In genomic region chr2:237892936-237893595, GRCh38 we compare ENCODE assay signal across 15 cellular contexts.
DNase-seq lines count a peak whose midpoint lies in the region.
"Had no signal": no experiment of that assay in that cellular context is flagged by ENCODE, and none has a peak within 500 bp of the region (broad histone marks: within the 10 kb centered on the region; RNA-seq: fewer than 3 reads in every experiment).

No MANE protein-coding gene starts in this region.

- H3K27ac ChIP-seq in rectal smooth muscle tissue (ENCODE audit: low read depth, low read length) = peak overlapping the region; percentile 59
- H3K27ac ChIP-seq: KMS-11, pancreas, Peyer's patch had no signal

- H3K36me3 ChIP-seq in rectal smooth muscle tissue (ENCODE audit: control insufficient read depth, insufficient read depth, low read length) = no peaks in the 10 kb centered on the region
- H3K36me3 ChIP-seq: heart right ventricle, pancreas, Peyer's patch had no signal

- H3K4me1 Mint-ChIP-seq in dendritic cell treated with granulocyte-macrophage colony-stimulating factor and Interleukin-4, amounts not matched to agents 40 ng/mL and 50 ng/mL, for 4 days (ENCODE audit: low read depth) = peaks cover 82% of the 10 kb centered on the region

- H3K27me3 ChIP-seq in rectal smooth muscle tissue (ENCODE audit: control insufficient read depth, insufficient read depth, low read length) = no peaks in the 10 kb centered on the region
- H3K27me3 ChIP-seq: heart right ventricle, pancreas, Peyer's patch had no signal

- no peak overlapping the region for H3K4me3 Mint-ChIP-seq in dendritic cell treated with granulocyte-macrophage colony-stimulating factor and Interleukin-4, amounts not matched to agents 40 ng/mL and 50 ng/mL, for 4 days
- H3K4me3 Mint-ChIP-seq: CD8-positive, alpha-beta memory T cell; stimulated activated naive CD8-positive, alpha-beta T cell treated with anti-CD3 and anti-CD28 coated beads, Interleukin-15, Interleukin-2, amounts not matched to agents 100 ng/mL and 50 ng/mL, for 24 hours had no signal

- peaks cover 78% of the 10 kb centered on the region for H3K36me3 Mint-ChIP-seq in dendritic cell treated with granulocyte-macrophage colony-stimulating factor and Interleukin-4, amounts not matched to agents 40 ng/mL and 50 ng/mL, for 4 days (ENCODE audit: low read depth)
- H3K36me3 Mint-ChIP-seq: CD8-positive, alpha-beta memory T cell had no signal

- H3K9ac ChIP-seq in rectal smooth muscle tissue (ENCODE audit: low read length) = no peak overlapping the region
- H3K9ac ChIP-seq: KMS-11 had no signal

- DNase-seq in DMS79 treated with DMSO at 0.1 percent for 48 hours (lab: John Stamatoyannopoulos, UW) (peak; percentile 30), NCI-H526 (lab: John Stamatoyannopoulos, UW) (peak; percentile 62 to 82), NCI-H1694 (lab: John Stamatoyannopoulos, UW) (no peak), NCI-H748 (lab: John Stamatoyannopoulos, UW; ENCODE audit: unreplicated experiment) (no peak), activated gamma-delta T cell treated with Interleukin-2 at 50 U/mL for 16 hours (no peak)
- DNase-seq: heart right ventricle; NCI-H510A; stimulated activated CD4-positive, alpha-beta T cell treated with anti-CD3 and anti-CD28 coated beads, Interleukin-12 subunit alpha, Interleukin-12 subunit beta, amount 100 ng/mL, for 4 hours had no signal

- intact Hi-C loops in dendritic cell treated with granulocyte-macrophage colony-stimulating factor and Interleukin-4, amounts not matched to agents 40 ng/mL and 50 ng/mL, for 4 days (cut with micrococcal nuclease) = no loop called here

- H3K27me3 Mint-ChIP-seq in dendritic cell treated with granulocyte-macrophage colony-stimulating factor and Interleukin-4, amounts not matched to agents 40 ng/mL and 50 ng/mL, for 4 days = no peaks in the 10 kb centered on the region
- H3K27me3 Mint-ChIP-seq: CD8-positive, alpha-beta memory T cell; stimulated activated naive CD8-positive, alpha-beta T cell treated with anti-CD3 and anti-CD28 coated beads, Interleukin-15, Interleukin-2, amounts not matched to agents 100 ng/mL and 50 ng/mL, for 24 hours had no signal

- peak overlapping the region; percentile 97 for H3K27ac Mint-ChIP-seq in dendritic cell treated with granulocyte-macrophage colony-stimulating factor and Interleukin-4, amounts not matched to agents 40 ng/mL and 50 ng/mL, for 4 days
- H3K27ac Mint-ChIP-seq: stimulated activated naive CD8-positive, alpha-beta T cell treated with anti-CD3 and anti-CD28 coated beads, Interleukin-15, Interleukin-2, amounts not matched to agents 100 ng/mL and 50 ng/mL, for 24 hours had no signal

- H3K9me3 Mint-ChIP-seq in dendritic cell treated with granulocyte-macrophage colony-stimulating factor and Interleukin-4, amounts not matched to agents 40 ng/mL and 50 ng/mL, for 4 days = no peaks in the 10 kb centered on the region
- H3K9me3 Mint-ChIP-seq: CD8-positive, alpha-beta memory T cell; stimulated activated naive CD8-positive, alpha-beta T cell treated with anti-CD3 and anti-CD28 coated beads, Interleukin-15, Interleukin-2, amounts not matched to agents 100 ng/mL and 50 ng/mL, for 24 hours had no signal

- peaks cover 40% of the 10 kb centered on the region for H3K4me1 ChIP-seq in rectal smooth muscle tissue (ENCODE audit: control insufficient read depth, insufficient read depth, low read length)
- H3K4me1 ChIP-seq: Peyer's patch had no signal

- no peak overlapping the region for H3K4me3 ChIP-seq in rectal smooth muscle tissue (ENCODE audit: low read length)
- H3K4me3 ChIP-seq: heart right ventricle, pancreas, Peyer's patch had no signal

Comparison
In these comparisons a context has a peak if more than half of its experiments do, and no peak if none do; other contexts are left out.
1. DNase-seq: peak in DMS79 treated with DMSO at 0.1 percent for 48 hours (single experiment) and NCI-H526 (2 of 2); none in NCI-H1694 (single experiment), NCI-H748 (single experiment) and activated gamma-delta T cell treated with Interleukin-2 at 50 U/mL for 16 hours (single experiment).